ENCODE assay signal across 14 cellular contexts in the genomic region with DNA sequence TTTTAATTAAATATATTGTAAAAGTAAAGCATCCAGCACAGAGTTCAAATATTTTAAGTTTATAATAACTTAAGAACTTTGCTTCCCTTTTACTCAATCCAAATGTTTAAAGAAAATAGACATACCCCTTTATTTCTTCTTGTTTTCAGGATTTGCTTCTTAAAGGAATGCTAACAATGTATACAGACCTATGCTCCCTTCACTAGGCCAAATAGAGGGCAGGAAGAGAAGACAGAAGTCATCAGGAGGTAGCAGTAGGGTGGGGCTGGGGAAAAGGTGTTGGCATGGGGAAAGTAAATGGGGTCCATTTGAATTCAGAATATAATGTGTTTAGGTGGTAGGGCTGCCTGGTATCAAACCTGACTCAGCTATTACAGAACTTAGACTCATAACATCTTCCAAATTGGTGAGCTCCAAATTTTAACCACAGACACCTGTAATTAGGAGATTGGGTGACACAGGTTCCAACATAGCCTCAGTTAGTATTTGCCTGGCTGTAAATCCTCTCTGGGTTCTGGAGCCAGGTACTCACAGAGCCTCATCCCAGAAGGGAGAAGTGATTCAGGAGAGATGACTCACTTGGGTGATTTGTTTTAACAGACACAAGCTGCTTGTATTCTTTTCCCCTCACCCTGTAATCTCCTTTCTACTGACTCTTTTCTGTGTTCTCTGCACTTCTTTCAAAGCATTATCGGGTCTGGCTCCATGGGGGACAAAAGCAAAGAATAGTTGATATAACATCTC.
DNase-seq lines count a peak whose midpoint lies in the region; ATAC-seq, FAIRE-seq and TF ChIP-seq lines count a peak whose summit lies in the region.
"Had no signal": no experiment of that assay in that cellular context is flagged by ENCODE, and none has a peak within 500 bp of the region (broad histone marks: within the 10 kb centered on the region; RNA-seq: fewer than 3 reads in every experiment).

No MANE protein-coding gene starts in this region.

- dilution Hi-C loops in keratinocyte (cut with MboI; ENCODE audit: extremely low pct_ligation_motif_present, low sequenced_read_pairs): no loop called here

- H3K79me2 ChIP-seq in astrocyte (ENCODE audit: insufficient read depth, low read length) (no peaks in the 10 kb centered on the region), keratinocyte (ENCODE audit: control insufficient read depth, insufficient read depth, low read length) (no peaks in the 10 kb centered on the region)

- H3K9ac ChIP-seq in astrocyte (ENCODE audit: low read length) (peak overlapping the region; percentile 32), keratinocyte (ENCODE audit: control insufficient read depth, extremely low read depth, insufficient read depth, low read length) (peak overlapping the region; percentile 13)

- H4K20me1 ChIP-seq in astrocyte (ENCODE audit: insufficient read depth, low read length) (no peaks in the 10 kb centered on the region), keratinocyte (ENCODE audit: control insufficient read depth, extremely low read depth, insufficient read depth, low read length) (no peaks in the 10 kb centered on the region)

- H2AFZ ChIP-seq in astrocyte (ENCODE audit: low read depth, low read length) (no peak overlapping the region), keratinocyte (ENCODE audit: control insufficient read depth, low read length) (no peak overlapping the region)

- ATAC-seq in HG02973 (IDR thresholded peaks at IDR 0.05; ENCODE audit: unreplicated experiment) (no peak), HG03280 (IDR thresholded peaks at IDR 0.05; ENCODE audit: unreplicated experiment) (no peak)

- H3K36me3 ChIP-seq in astrocyte (ENCODE audit: insufficient read depth, low read length) (no peaks in the 10 kb centered on the region), keratinocyte (ENCODE audit: control insufficient read depth in 2 of 2, extremely low read depth in 1 of 2, insufficient read depth in 2 of 2, low read length in 2 of 2) (no peaks in the 10 kb centered on the region)
- H3K36me3 ChIP-seq: neutrophil, thoracic aorta had no signal

- FAIRE-seq in astrocyte (lab: Jason Lieb, UNC): peak; percentile 9
- FAIRE-seq in keratinocyte (lab: Jason Lieb, UNC): peak; percentile 95
- FAIRE-seq: endometrium had no signal

- DNase-seq in Caki2 (ENCODE audit: low read depth): peak; percentile 37
- peak; percentile 86 for DNase-seq in HT1080 (ENCODE audit: low read depth)
- peak; percentile 78 for DNase-seq in astrocyte (ENCODE audit: low read depth)
- DNase-seq in keratinocyte (ENCODE audit: low read depth, low spot score): no peak
- no peak for DNase-seq in NCI-H524 treated with DMSO at 0.1 percent for 48 hours (lab: John Stamatoyannopoulos, UW)
- DNase-seq in NCI-H1092 treated with DMSO at 0.1 percent for 48 hours (lab: John Stamatoyannopoulos, UW): no peak
- DNase-seq: NCI-H1694 had no signal

- H3K4me1 ChIP-seq in astrocyte (ENCODE audit: insufficient read depth, low read length) (peaks cover 11% of the 10 kb centered on the region), keratinocyte (ENCODE audit: control insufficient read depth, extremely low read depth, insufficient read depth, low read length) (peaks cover 16% of the 10 kb centered on the region)

- H3K9me1 ChIP-seq in keratinocyte (ENCODE audit: control insufficient read depth, extremely low read depth, insufficient read depth, low read length): no peaks in the 10 kb centered on the region

- H3K9me3 ChIP-seq in astrocyte (ENCODE audit: insufficient read depth, low read depth, low read length) (no peaks in the 10 kb centered on the region), keratinocyte (ENCODE audit: control insufficient read depth, low read depth, low read length) (no peaks in the 10 kb centered on the region)
- H3K9me3 ChIP-seq: neutrophil, thoracic aorta had no signal

- H3K27ac Mint-ChIP-seq in astrocyte (ENCODE audit: unreplicated experiment): peak overlapping the region; percentile 20
- H3K27ac Mint-ChIP-seq: activated naive CD8-positive, alpha-beta T cell had no signal

- in situ Hi-C loops in Caki2 (cut with HindIII; ENCODE audit: low pct_unique_long_range_greater_than_20kb, low sequenced_read_pairs): no loop called here

- H3K4me1 Mint-ChIP-seq in astrocyte (ENCODE audit: low read depth, unreplicated experiment): peaks cover 10% of the 10 kb centered on the region

- no peak for TF ChIP-seq CTCF in astrocyte (IDR thresholded peaks at IDR 0.05; ENCODE audit: insufficient read depth, low read depth, low read length)
- no peak for TF ChIP-seq CTCF in keratinocyte (optimal IDR thresholded peaks at IDR 0.05 in 1 of 3, IDR thresholded peaks at IDR 0.05 in 1 of 3, conservative IDR thresholded peaks at IDR 0.05 in 1 of 3; ENCODE audit: extremely low read depth in 1 of 3, insufficient read depth in 2 of 3, low read length in 3 of 3)

- H3K4me3 ChIP-seq in astrocyte (ENCODE audit: insufficient read depth, low read depth, low read length) (no peak overlapping the region), keratinocyte (ENCODE audit: control insufficient read depth in 2 of 3, extremely low read depth in 1 of 3, insufficient read depth in 2 of 3, low read depth in 1 of 3, low read length in 3 of 3) (no peak overlapping the region)
- H3K4me3 ChIP-seq: thoracic aorta had no signal

- H3K36me3 Mint-ChIP-seq in astrocyte (ENCODE audit: low read depth, unreplicated experiment): no peaks in the 10 kb centered on the region

- H3K4me2 ChIP-seq in astrocyte (ENCODE audit: low read length) (peak overlapping the region; percentile 20), keratinocyte (ENCODE audit: control insufficient read depth, extremely low read depth, insufficient read depth, low read depth, low read length) (peak overlapping the region; percentile 44)

- H3K9me3 Mint-ChIP-seq in astrocyte (ENCODE audit: unreplicated experiment): no peaks in the 10 kb centered on the region

- H3K4me3 Mint-ChIP-seq in astrocyte (ENCODE audit: unreplicated experiment): no peak overlapping the region
- H3K4me3 Mint-ChIP-seq: activated naive CD8-positive, alpha-beta T cell had no signal

- H3K27me3 ChIP-seq in astrocyte (ENCODE audit: insufficient read depth, low read length): no peaks in the 10 kb centered on the region
- H3K27me3 ChIP-seq in keratinocyte (ENCODE audit: control insufficient read depth, extremely low read depth, insufficient read depth, low read length): no peaks in the 10 kb centered on the region
- H3K27me3 ChIP-seq: neutrophil had no signal

- H3K27ac ChIP-seq in astrocyte (ENCODE audit: low read depth, low read length): peak overlapping the region; percentile 24
- H3K27ac ChIP-seq in keratinocyte (ENCODE audit: control insufficient read depth, insufficient read depth, low read length): peak overlapping the region; percentile 48
- H3K27ac ChIP-seq: neutrophil, thoracic aorta, VCaP had no signal

- H3K27me3 Mint-ChIP-seq in astrocyte (ENCODE audit: low read depth, unreplicated experiment): no peaks in the 10 kb centered on the region

Comparison
In these comparisons a context has a peak if more than half of its experiments do, and no peak if none do; other contexts are left out.
1. DNase-seq: peak in Caki2 (single experiment), HT1080 (single experiment) and astrocyte (single experiment); none in keratinocyte (single experiment), NCI-H524 treated with DMSO at 0.1 percent for 48 hours (single experiment) and NCI-H1092 treated with DMSO at 0.1 percent for 48 hours (single experiment).